Comparison of ENCODE assay signal across 9 cellular contexts in genomic region chr20:56628015-56628872, GRCh38. TPM values are rescaled to one million over a fixed set of nuclear protein-coding genes. Genes with fewer than 3 reads are reported as not detected.
DNase-seq lines count a peak whose midpoint lies in the region; ATAC-seq and TF ChIP-seq lines count a peak whose summit lies in the region.
"Had no signal": no experiment of that assay in that cellular context is flagged by ENCODE, and none has a peak within 500 bp of the region (broad histone marks: within the 10 kb centered on the region; RNA-seq: fewer than 3 reads in every experiment).

No MANE protein-coding gene starts in this region.

- H3K27me3 ChIP-seq in body of pancreas (peaks cover 0 to 33% of the 10 kb centered on the region in 2 donors), right lobe of liver (peaks cover 26 to 67% of the 10 kb centered on the region in 2 donors)

- TF ChIP-seq CTCF in body of pancreas (IDR thresholded peaks at IDR 0.05) = no peak
- no peak for TF ChIP-seq CTCF in right lobe of liver (IDR thresholded peaks at IDR 0.05)

- TF ChIP-seq POLR2A in body of pancreas (IDR thresholded peaks at IDR 0.05) = no peak
- TF ChIP-seq POLR2A in right lobe of liver (IDR thresholded peaks at IDR 0.05) = no peak

- H3K4me3 ChIP-seq in body of pancreas (no peak overlapping the region), right lobe of liver (no peak overlapping the region), urinary bladder (ENCODE audit: low read depth, low read length) (peak overlapping the region; percentile 6)

- peak; percentile 18 for ATAC-seq in Right ventricle myocardium inferior
- ATAC-seq in body of pancreas = no peak
- ATAC-seq in right lobe of liver = peak; percentile 26 to 52 (median 35)
- no peak for ATAC-seq in GM18517 (IDR thresholded peaks at IDR 0.05; ENCODE audit: unreplicated experiment)

- H3K9me3 ChIP-seq in body of pancreas (no peaks in the 10 kb centered on the region), right lobe of liver (no peaks in the 10 kb centered on the region)

- H3K4me1 ChIP-seq in body of pancreas (peaks cover 56% of the 10 kb centered on the region), right lobe of liver (peaks cover 0 to 29% (median 4%) of the 10 kb centered on the region in 4 donors), urinary bladder (ENCODE audit: insufficient read depth) (peaks cover 2% of the 10 kb centered on the region)

- H3K27ac ChIP-seq in body of pancreas (no peak overlapping the region), right lobe of liver (no peak overlapping the region), urinary bladder (ENCODE audit: low read depth) (no peak overlapping the region)

- intact Hi-C loops in Right ventricle myocardium inferior (cut with DNase I) = no loop called here
- intact Hi-C loops in cardiac septum (cut with DNase I) = no loop called here
- intact Hi-C loops in body of pancreas (cut with DNase I) = no loop called here
- intact Hi-C loops in right lobe of liver (cut with DNase I) = no loop called here

- WGBS in body of pancreas, 2 donors = 3 to 8% methylated on average over 22 to 48 of the region's 48 CpGs
- WGBS in right lobe of liver (ENCODE audit: insufficient coverage, low coverage, low lambda C conversion rate, missing lambda C conversion rate) = 1% methylated on average over 23 of the region's 48 CpGs
- WGBS in urinary bladder = 4% methylated on average over 48 of the region's 48 CpGs

- H3K36me3 ChIP-seq in body of pancreas (replicated peaks in 1 of 2; ENCODE audit: insufficient read depth in 1 of 2, low read depth in 2 of 2) (no peaks in the 10 kb centered on the region), right lobe of liver (no peaks in the 10 kb centered on the region), urinary bladder (ENCODE audit: insufficient read depth) (no peaks in the 10 kb centered on the region)

- no peak for DNase-seq in Right ventricle myocardium inferior (ENCODE audit: missing footprints)
- DNase-seq in cardiac septum (ENCODE audit: low spot score) = no peak
- DNase-seq in body of pancreas = peak in 3 of 4 donors; percentile 3 to 35 (median 25)
- no peak for DNase-seq in right lobe of liver
- DNase-seq in OCI-M1 (lab: John Stamatoyannopoulos, UW) = no peak
- no peak for DNase-seq in NCI-H1417 (lab: John Stamatoyannopoulos, UW)
- DNase-seq: NCI-H1417 treated with DMSO at 0.1 percent for 48 hours had no signal

RNA-seq across cellular contexts. Expression of gene TFAP2C, which starts 0.9 kb away (rescaled TPM):
- total RNA-seq in Right ventricle myocardium inferior (0.22 TPM), cardiac septum (0.22 TPM), body of pancreas (1 to 10 TPM in 1 of 2 donors, under 1 TPM in 1; 0.52 to 2.3 TPM), right lobe of liver (not detected), urinary bladder (1.8 TPM)
- 1.2 TPM for polyA plus RNA-seq in urinary bladder

Comparison
In these comparisons a context has a peak if more than half of its experiments do, and no peak if none do; other contexts are left out.
1. ATAC-seq: peak in Right ventricle myocardium inferior (single experiment) and right lobe of liver (4 of 4); none in body of pancreas (single experiment) and GM18517 (single experiment).
2. DNase-seq: peak in body of pancreas (3 of 4); none in Right ventricle myocardium inferior (single experiment), cardiac septum (single experiment), right lobe of liver (0 of 3), OCI-M1 (single experiment) and NCI-H1417 (0 of 3).